Comparison of ENCODE assay signal across 19 cellular contexts in the genomic region with DNA sequence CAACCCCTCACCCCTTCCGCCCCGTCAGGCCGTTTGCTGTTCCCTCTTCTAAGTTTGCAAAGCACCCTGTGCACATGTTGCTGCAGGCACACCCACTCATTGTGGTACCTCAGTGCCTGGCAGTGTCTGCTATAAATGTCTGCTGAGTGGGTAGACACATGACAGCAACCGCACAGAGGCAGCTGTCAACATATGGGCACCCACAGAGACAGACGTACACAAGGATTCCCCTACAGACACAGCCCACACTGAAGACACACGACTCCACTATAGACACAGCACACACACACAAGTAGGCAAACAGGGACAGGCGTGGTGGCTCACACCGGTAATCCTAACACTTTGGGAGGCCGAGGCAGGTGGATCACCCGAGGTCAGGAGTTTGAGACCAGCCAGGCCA. TPM values are rescaled to one million over a fixed set of nuclear protein-coding genes. Genes with fewer than 3 reads are reported as not detected.
A peak's percentile ranks its signal among the peaks of the same experiment; 100 is the strongest.
DNase-seq lines count a peak whose midpoint lies in the region; ATAC-seq, FAIRE-seq and TF ChIP-seq lines count a peak whose summit lies in the region.
"Had no signal": no experiment of that assay in that cellular context is flagged by ENCODE, and none has a peak within 500 bp of the region (broad histone marks: within the 10 kb centered on the region; RNA-seq: fewer than 3 reads in every experiment).

No MANE protein-coding gene starts in this region.

- ATAC-seq in stimulated activated effector memory CD8-positive, alpha-beta T cell treated with anti-CD3 and anti-CD28 coated beads, Interleukin-12 subunit alpha, Interleukin-12 subunit beta, amount 100 ng/mL, for 72 hours = peak; percentile 70
- ATAC-seq in GM19452 (IDR thresholded peaks at IDR 0.05; ENCODE audit: unreplicated experiment) = no peak
- ATAC-seq: left lung had no signal

- no peak for TF ChIP-seq CTCF in bronchial epithelial cell (IDR thresholded peaks at IDR 0.05; ENCODE audit: insufficient read depth, low read length, severe bottlenecking)

- H3K4me3 ChIP-seq in bronchial epithelial cell (ENCODE audit: low read depth, low read length) = no peak overlapping the region
- H3K4me3 ChIP-seq: hepatocyte, left lung, sigmoid colon had no signal

- H3K27me3 ChIP-seq in bronchial epithelial cell (ENCODE audit: control insufficient read depth, insufficient read depth, low read length) = no peaks in the 10 kb centered on the region
- H3K27me3 ChIP-seq: hepatocyte, left lung, sigmoid colon had no signal

- peaks cover 16% of the 10 kb centered on the region for H3K4me1 Mint-ChIP-seq in activated CD4-positive, alpha-beta T cell treated with anti-CD3 and anti-CD28 coated beads, Interleukin-2, amount 10 ng/mL, durations not matched to agents 7 days and 5 days
- H3K4me1 Mint-ChIP-seq in IgD-negative memory B cell = peaks cover 19 to 26% (median 20%) of the 10 kb centered on the region in 3 donors
- peaks cover 18% of the 10 kb centered on the region for H3K4me1 Mint-ChIP-seq in stimulated activated effector memory CD8-positive, alpha-beta T cell treated with anti-CD3 and anti-CD28 coated beads, Interleukin-12 subunit alpha, Interleukin-12 subunit beta, amount 100 ng/mL, for 72 hours

- peaks cover 10% of the 10 kb centered on the region for H3K36me3 Mint-ChIP-seq in activated CD4-positive, alpha-beta T cell treated with anti-CD3 and anti-CD28 coated beads, Interleukin-2, amount 10 ng/mL, durations not matched to agents 7 days and 5 days (ENCODE audit: low read depth)
- H3K36me3 Mint-ChIP-seq in IgD-negative memory B cell = peaks cover 7% of the 10 kb centered on the region
- H3K36me3 Mint-ChIP-seq in stimulated activated effector memory CD8-positive, alpha-beta T cell treated with anti-CD3 and anti-CD28 coated beads, Interleukin-12 subunit alpha, Interleukin-12 subunit beta, amount 100 ng/mL, for 72 hours = peaks cover 71% of the 10 kb centered on the region

- peak overlapping the region; percentile 14 for H3K27ac Mint-ChIP-seq in activated CD4-positive, alpha-beta T cell treated with anti-CD3 and anti-CD28 coated beads, Interleukin-2, amount 10 ng/mL, durations not matched to agents 7 days and 5 days
- peak overlapping the region; percentile 54 to 85 (median 70) for H3K27ac Mint-ChIP-seq in IgD-negative memory B cell
- no peak overlapping the region for H3K27ac Mint-ChIP-seq in stimulated activated effector memory CD8-positive, alpha-beta T cell treated with anti-CD3 and anti-CD28 coated beads, Interleukin-12 subunit alpha, Interleukin-12 subunit beta, amount 100 ng/mL, for 72 hours
- H3K27ac Mint-ChIP-seq: activated naive CD8-positive, alpha-beta T cell treated with anti-CD3 and anti-CD28 coated beads, Interleukin-2, amount 10 ng/mL, durations not matched to agents 7 days and 5 days had no signal

- H3K27me3 Mint-ChIP-seq in activated CD4-positive, alpha-beta T cell treated with anti-CD3 and anti-CD28 coated beads, Interleukin-2, amount 10 ng/mL, durations not matched to agents 7 days and 5 days = no peaks in the 10 kb centered on the region
- H3K27me3 Mint-ChIP-seq in IgD-negative memory B cell = no peaks in the 10 kb centered on the region

- FAIRE-seq in bronchial epithelial cell (lab: Jason Lieb, UNC) = peak; percentile 76
- FAIRE-seq: colon, RCC 7860 had no signal

- no peak overlapping the region for H3K4me3 Mint-ChIP-seq in activated CD4-positive, alpha-beta T cell treated with anti-CD3 and anti-CD28 coated beads, Interleukin-2, amount 10 ng/mL, durations not matched to agents 7 days and 5 days
- H3K4me3 Mint-ChIP-seq in IgD-negative memory B cell = peak overlapping the region; percentile 7 to 58 (median 28)
- H3K4me3 Mint-ChIP-seq in stimulated activated effector memory CD8-positive, alpha-beta T cell treated with anti-CD3 and anti-CD28 coated beads, Interleukin-12 subunit alpha, Interleukin-12 subunit beta, amount 100 ng/mL, for 72 hours = peak overlapping the region; percentile 8
- H3K4me3 Mint-ChIP-seq: activated naive CD8-positive, alpha-beta T cell treated with anti-CD3 and anti-CD28 coated beads, Interleukin-2, amount 10 ng/mL, durations not matched to agents 7 days and 5 days; neural crest cell had no signal

- peaks cover 2% of the 10 kb centered on the region for H3K9me3 Mint-ChIP-seq in activated CD4-positive, alpha-beta T cell treated with anti-CD3 and anti-CD28 coated beads, Interleukin-2, amount 10 ng/mL, durations not matched to agents 7 days and 5 days
- no peaks in the 10 kb centered on the region for H3K9me3 Mint-ChIP-seq in IgD-negative memory B cell
- no peaks in the 10 kb centered on the region for H3K9me3 Mint-ChIP-seq in stimulated activated effector memory CD8-positive, alpha-beta T cell treated with anti-CD3 and anti-CD28 coated beads, Interleukin-12 subunit alpha, Interleukin-12 subunit beta, amount 100 ng/mL, for 72 hours
- H3K9me3 Mint-ChIP-seq: neural crest cell had no signal

- CTCF ChIA-PET in activated CD4-positive, alpha-beta T cell treated with anti-CD3 and anti-CD28 coated beads, Interleukin-2, amount 10 ng/mL, durations not matched to agents 7 days and 5 days (lab: Charles Lee) = interaction anchor here (0.7 kb wide), 1 partner anchor 1057 kb away, joined by 3 read pairs; no protein-coding TSS in a partner anchor

- POLR2A ChIA-PET in activated CD4-positive, alpha-beta T cell treated with anti-CD3 and anti-CD28 coated beads, Interleukin-2, amount 10 ng/mL, durations not matched to agents 7 days and 5 days (lab: Charles Lee) = no interaction called here

- peaks cover 46% of the 10 kb centered on the region for H3K36me3 ChIP-seq in bronchial epithelial cell (ENCODE audit: control insufficient read depth, insufficient read depth, low read length)

- peak; percentile 44 for DNase-seq in activated CD4-positive, alpha-beta T cell treated with anti-CD3 and anti-CD28 coated beads, Interleukin-2, amount 10 ng/mL, durations not matched to agents 7 days and 5 days
- no peak for DNase-seq in activated CD4-positive, alpha-beta T cell treated with anti-CD3 and anti-CD28 coated beads, Interleukin-2, amount 50 U/mL, for 1 hour
- DNase-seq in bronchial epithelial cell (ENCODE audit: low read depth) (no peak), AML-193 (lab: John Stamatoyannopoulos, UW) (no peak), DMS 273 treated with DMSO at 0.1 percent for 48 hours (lab: John Stamatoyannopoulos, UW) (no peak)
- no peak for DNase-seq in stimulated activated effector memory CD8-positive, alpha-beta T cell treated with anti-CD3 and anti-CD28 coated beads, Interleukin-12 subunit alpha, Interleukin-12 subunit beta, amount 100 ng/mL, for 72 hours (ENCODE audit: low spot score in 2 of 2)
- DNase-seq: activated CD8-positive, alpha-beta memory T cell treated with anti-CD3 and anti-CD28 coated beads for 24 hours; activated naive CD8-positive, alpha-beta T cell treated with anti-CD3 and anti-CD28 coated beads, Interleukin-2, amount 10 ng/mL, durations not matched to agents 7 days and 5 days; KG1; left lung; NCI-H146; NCI-H526; sigmoid colon had no signal

RNA-seq across cellular contexts. Expression of a gene that starts 17.8 kb away (rescaled TPM):
- total RNA-seq in activated CD4-positive, alpha-beta T cell treated with anti-CD3 and anti-CD28 coated beads, Interleukin-2, amount 10 ng/mL, durations not matched to agents 7 days and 5 days = 10 to 100 TPM; 17.5 to 18.4 TPM
- polyA plus RNA-seq in IgD-negative memory B cell = 28.3 TPM
- 131 and 152 TPM in 2 replicates for total RNA-seq in bronchial epithelial cell

RNA-seq across cellular contexts. Expression of a gene that starts 18.6 kb away (rescaled TPM):
- 10 to 100 TPM; 26.7 to 34.1 TPM for total RNA-seq in activated CD4-positive, alpha-beta T cell treated with anti-CD3 and anti-CD28 coated beads, Interleukin-2, amount 10 ng/mL, durations not matched to agents 7 days and 5 days
- 29.6 TPM for polyA plus RNA-seq in IgD-negative memory B cell
- 80.3 and 90.5 TPM in 2 replicates for total RNA-seq in bronchial epithelial cell

RNA-seq across cellular contexts. Expression of a gene that starts 42.6 kb away (rescaled TPM):
- 10 to 100 TPM; 50.3 to 56.9 TPM for total RNA-seq in activated CD4-positive, alpha-beta T cell treated with anti-CD3 and anti-CD28 coated beads, Interleukin-2, amount 10 ng/mL, durations not matched to agents 7 days and 5 days
- polyA plus RNA-seq in IgD-negative memory B cell = 51.7 TPM
- 20.1 and 31.6 TPM in 2 replicates for total RNA-seq in bronchial epithelial cell
